8 cellular contexts compared by ENCODE assay signal in genomic region chr22:42688241-42688913, GRCh38. TPM values are rescaled to one million over a fixed set of nuclear protein-coding genes. Genes with fewer than 3 reads are reported as not detected.
DNase-seq lines count a peak whose midpoint lies in the region; ATAC-seq, FAIRE-seq and TF ChIP-seq lines count a peak whose summit lies in the region.

No MANE protein-coding gene starts in this region.

- intact Hi-C loops in K562 (cut with micrococcal nuclease) = no loop called here

- no peak overlapping the region for H3K9ac ChIP-seq in K562 (ENCODE audit: insufficient read depth in 1 of 2, low read depth in 2 of 2, low read length in 2 of 2)

- H4K20me1 ChIP-seq in K562 (replicated peaks; ENCODE audit: control insufficient read depth, insufficient read depth, low read length) = no peaks in the 10 kb centered on the region

- peak; percentile 78 for ATAC-seq in K562
- no peak for ATAC-seq in HG02973 (IDR thresholded peaks at IDR 0.05; ENCODE audit: unreplicated experiment)
- no peak for ATAC-seq in HG02798 (IDR thresholded peaks at IDR 0.05; ENCODE audit: poor library complexity, unreplicated experiment)

- H3K27me3 ChIP-seq in K562 (ENCODE audit: control insufficient read depth in 2 of 2, insufficient read depth in 2 of 2, low read length in 2 of 2) (peaks cover 0 to 9% of the 10 kb centered on the region in 2 experiments; a peak in 2 of 5 replicates), small intestine (ENCODE audit: control insufficient read depth in 2 of 2, insufficient read depth in 2 of 2, low read length in 2 of 2) (no peaks in the 10 kb centered on the region)

- CTCF ChIA-PET in K562 (lab: Yijun Ruan, JAX; ENCODE audit: low intra/inter-chr PET ratio) = no interaction called here

- H3K79me2 ChIP-seq in K562 (ENCODE audit: control insufficient read depth, insufficient read depth, low read length) = no peaks in the 10 kb centered on the region

- 2% methylated on average over 13 of the region's 19 CpGs for WGBS in K562 (ENCODE audit: insufficient coverage, low coverage, missing lambda C conversion rate)
- 14 to 26% (median 26%) methylated on average over 19 of the region's 19 CpGs for WGBS in small intestine, 3 donors

- DNase-seq in COLO829 (ENCODE audit: low spot score) = peak; percentile 86
- DNase-seq in NCI-H2081 (lab: John Stamatoyannopoulos, UW) = peak; percentile 62 to 66
- peak; percentile 27 to 45 (median 38) for DNase-seq in K562 (ENCODE audit: extremely low read depth in 1 of 4, low spot score in 3 of 4)
- DNase-seq in iPS-NIHi7 (ENCODE audit: extremely low spot score) = peak; percentile 78
- DNase-seq in small intestine = peak; percentile 44
- DNase-seq in AML-193 (lab: John Stamatoyannopoulos, UW) = no peak

- H3K36me3 ChIP-seq in K562 (ENCODE audit: control insufficient read depth, insufficient read depth, low read length) (no peaks in the 10 kb centered on the region), small intestine (ENCODE audit: control insufficient read depth in 2 of 2, insufficient read depth in 2 of 2, low read length in 2 of 2) (no peaks in the 10 kb centered on the region)

- TF ChIP-seq EP300 in K562 (IDR thresholded peaks at IDR 0.05; ENCODE audit: low read length) = no peak

- H3K4me3 ChIP-seq in K562 = no peak overlapping the region
- no peak overlapping the region for H3K4me3 ChIP-seq in small intestine (ENCODE audit: low read depth in 1 of 2, low read length in 2 of 2)

- 0 out of 2 replicates have a peak overlapping the region, but pooled peaks have one; percentile 18 for H3K4me2 ChIP-seq in K562 (ENCODE audit: insufficient read depth, low read length)

- H3K4me1 ChIP-seq in K562 (replicated peaks in 1 of 2; ENCODE audit: control insufficient read depth in 2 of 2, insufficient read depth in 2 of 2, low read length in 2 of 2) (peaks cover 8 to 25% of the 10 kb centered on the region in 2 experiments; a peak in 3 of 5 replicates), small intestine (ENCODE audit: control insufficient read depth in 2 of 2, insufficient read depth in 1 of 2, low read depth in 1 of 2, low read length in 1 of 2) (peaks cover 2 to 11% of the 10 kb centered on the region in 2 donors)

- in situ Hi-C loops in K562 (cut with MboI) = no loop called here

- TF ChIP-seq POLR2A in K562 (conservative IDR thresholded peaks at IDR 0.05) = no peak

- no TSS peak for BruUV-seq in K562 (replicated peaks; lab: Mats Ljungman, UMichigan)

- H3K9me1 ChIP-seq in K562 (ENCODE audit: control insufficient read depth, insufficient read depth, low read length) = no peaks in the 10 kb centered on the region

- TF ChIP-seq RAD21 in K562 (CRISPR knock-in tag; conservative IDR thresholded peaks at IDR 0.05 in 1 of 2, IDR thresholded peaks at IDR 0.05 in 1 of 2) = no peak

- POLR2A ChIA-PET in K562 (lab: Yijun Ruan, JAX) = no interaction called here

- TF ChIP-seq CTCF in K562 (IDR thresholded peaks at IDR 0.05 in 2 of 3, conservative IDR thresholded peaks at IDR 0.05 in 1 of 3; ENCODE audit: insufficient read depth in 2 of 3, low read depth in 1 of 3, low read length in 3 of 3) = no peak

- H3K9me3 ChIP-seq in K562 (replicated peaks; ENCODE audit: control insufficient read depth, insufficient read depth, low read depth, low read length) = no peaks in the 10 kb centered on the region
- H3K9me3 ChIP-seq in small intestine (ENCODE audit: control insufficient read depth, low read depth) = no peaks in the 10 kb centered on the region

- H3K27ac ChIP-seq in K562 (ENCODE audit: extremely low read depth, low read depth, low read length) (no peak overlapping the region), small intestine (ENCODE audit: low read depth in 1 of 2, low read length in 1 of 2) (peak overlapping the region in 1 of 2 donors; percentile 80)

- FAIRE-seq in K562 (lab: Jason Lieb, UNC) (no peak), small intestine (lab: Jason Lieb, UNC) (no peak)

- peak overlapping the region; percentile 55; the same call in 1 of the 2 replicates for H2AFZ ChIP-seq in K562 (ENCODE audit: low read depth, low read length)

RNA-seq across cellular contexts. Expression of gene A4GALT, which starts 32.3 kb away (rescaled TPM):
- total RNA-seq in K562 (2011; cell fraction: chromatin; rRNA removed; ENCODE audit: low replicate concordance) = 1.2 TPM in 1 of 2 replicates, not detected in the other
- total RNA-seq in K562 (2011; cell fraction: nucleolus; rRNA removed) = 1.0 TPM in 1 of 2 replicates, not detected in the other
- not detected in 2 replicates for total RNA-seq in K562 (2011; cell fraction: nucleoplasm; rRNA removed)
- total RNA-seq in K562 (2014; rRNA removed) (not detected in 2 replicates), K562 (2014; rRNA removed; fragmentation: Illumina TruSeq; extraction: Trizol) (not detected in 2 replicates), K562 (2015; rRNA removed; fragmentation: Illumina TruSeq; extraction: Trizol) (not detected in 2 replicates), K562 (2021) (0.11 TPM in 1 of 2 replicates, not detected in the other)
- polyA plus RNA-seq in K562 (2011; rRNA removed) (0.07 and 0.27 TPM in 2 replicates), K562 (2014; fragmentation: Illumina TruSeq; extraction: Trizol) (not detected in 2 replicates), K562 (2014; fragmentation: Nextera tagmentation; extraction: Ambion mirVana) (not detected), K562 (2014; rRNA removed) (not detected in 2 replicates), small intestine (10 to 100 TPM in 1 of 3 donors, 1 to 10 TPM in 2; 1.1 to 23.0 (median 3.2) TPM)
- 0.21 and 0.58 TPM in 2 replicates for polyA plus RNA-seq in K562 (2011; cell fraction: cytosol; rRNA removed)
- 0.06 and 0.17 TPM in 2 replicates for polyA plus RNA-seq in K562 (2011; cell fraction: nucleus; rRNA removed)
- polyA plus RNA-seq in K562 (2012) = not detected in 2 replicates
- 0.09 TPM in 1 of 2 replicates, not detected in the other for polyA minus RNA-seq in K562 (2011; rRNA and poly(A)+ RNA removed)
- polyA minus RNA-seq in K562 (2011; cell fraction: cytosol; rRNA and poly(A)+ RNA removed) = not detected in 2 replicates
- 0.11 and 0.40 TPM in 2 replicates for polyA minus RNA-seq in K562 (2011; cell fraction: nucleus; rRNA and poly(A)+ RNA removed)

RNA-seq across cellular contexts. Expression of gene CYB5R3, which starts 39.2 kb away (rescaled TPM):
- 13.9 and 37.9 TPM in 2 replicates for total RNA-seq in K562 (2011; cell fraction: chromatin; rRNA removed; ENCODE audit: low replicate concordance)
- 38.5 and 38.7 TPM in 2 replicates for total RNA-seq in K562 (2011; cell fraction: nucleolus; rRNA removed)
- total RNA-seq in K562 (2011; cell fraction: nucleoplasm; rRNA removed) = 25.3 and 37.0 TPM in 2 replicates
- total RNA-seq in K562 (2014; rRNA removed) (28.7 and 43.2 TPM in 2 replicates), K562 (2014; rRNA removed; fragmentation: Illumina TruSeq; extraction: Trizol) (10.9 and 13.5 TPM in 2 replicates), K562 (2015; rRNA removed; fragmentation: Illumina TruSeq; extraction: Trizol) (20.0 and 21.0 TPM in 2 replicates), K562 (2021) (66.7 and 66.8 TPM in 2 replicates)
- polyA plus RNA-seq in K562 (2011; rRNA removed) (23.4 and 60.3 TPM in 2 replicates), K562 (2014; fragmentation: Illumina TruSeq; extraction: Trizol) (59.2 and 83.9 TPM in 2 replicates), K562 (2014; fragmentation: Nextera tagmentation; extraction: Ambion mirVana) (1 to 10 TPM; 1.4 to 3.9 TPM), K562 (2014; rRNA removed) (37.6 and 45.0 TPM in 2 replicates), small intestine (100 to 1,000 TPM in 2 of 3 donors, 10 to 100 TPM in 1; 70.0 to 136 (median 101) TPM)
- polyA plus RNA-seq in K562 (2011; cell fraction: cytosol; rRNA removed) = 41.8 and 76.5 TPM in 2 replicates
- 21.3 and 28.1 TPM in 2 replicates for polyA plus RNA-seq in K562 (2011; cell fraction: nucleus; rRNA removed)
- polyA plus RNA-seq in K562 (2012) = 46.5 and 68.5 TPM in 2 replicates
- polyA minus RNA-seq in K562 (2011; rRNA and poly(A)+ RNA removed) = 21.7 and 21.8 TPM in 2 replicates
- polyA minus RNA-seq in K562 (2011; cell fraction: cytosol; rRNA and poly(A)+ RNA removed) = 30.6 and 64.6 TPM in 2 replicates
- polyA minus RNA-seq in K562 (2011; cell fraction: nucleus; rRNA and poly(A)+ RNA removed) = 7.7 and 11.7 TPM in 2 replicates

RNA-seq across cellular contexts. Expression of gene ATP5MGL, which starts 48.0 kb away (rescaled TPM):
- 8.4 and 14.5 TPM in 2 replicates for total RNA-seq in K562 (2011; cell fraction: chromatin; rRNA removed; ENCODE audit: low replicate concordance)
- total RNA-seq in K562 (2011; cell fraction: nucleolus; rRNA removed) = 6.3 and 6.8 TPM in 2 replicates
- total RNA-seq in K562 (2011; cell fraction: nucleoplasm; rRNA removed) = 8.3 and 17.9 TPM in 2 replicates
- not detected in 2 replicates for total RNA-seq in K562 (2014; rRNA removed)
- total RNA-seq in K562 (2014; rRNA removed; fragmentation: Illumina TruSeq; extraction: Trizol) = 0.25 and 0.41 TPM in 2 replicates
- 0.25 and 0.38 TPM in 2 replicates for total RNA-seq in K562 (2015; rRNA removed; fragmentation: Illumina TruSeq; extraction: Trizol)
- total RNA-seq in K562 (2021) = 0.31 and 0.35 TPM in 2 replicates
- 0.17 TPM in 1 of 2 replicates, not detected in the other for polyA plus RNA-seq in K562 (2011; rRNA removed)
- 0.12 TPM in 1 of 2 replicates, not detected in the other for polyA plus RNA-seq in K562 (2011; cell fraction: cytosol; rRNA removed)
- polyA plus RNA-seq in K562 (2011; cell fraction: nucleus; rRNA removed) = 0.36 and 0.37 TPM in 2 replicates
- polyA plus RNA-seq in K562 (2012) = not detected in 2 replicates
- not detected in 2 replicates for polyA plus RNA-seq in K562 (2014; fragmentation: Illumina TruSeq; extraction: Trizol)
- under 1 TPM; 0.13 to 0.34 TPM for polyA plus RNA-seq in K562 (2014; fragmentation: Nextera tagmentation; extraction: Ambion mirVana)
- polyA plus RNA-seq in K562 (2014; rRNA removed) = 0.09 TPM in 1 of 2 replicates, not detected in the other
- polyA minus RNA-seq in K562 (2011; rRNA and poly(A)+ RNA removed) = 0.74 and 1.0 TPM in 2 replicates
- not detected in 2 replicates for polyA minus RNA-seq in K562 (2011; cell fraction: cytosol; rRNA and poly(A)+ RNA removed)
- 0.44 and 0.67 TPM in 2 replicates for polyA minus RNA-seq in K562 (2011; cell fraction: nucleus; rRNA and poly(A)+ RNA removed)
- under 1 TPM in 1 of 3 donors, not detected in 2; 0.10 TPM for polyA plus RNA-seq in small intestine

Comparison
In these comparisons a context has a peak if more than half of its experiments do, and no peak if none do; other contexts are left out.
1. DNase-seq: peak in COLO829 (single experiment), NCI-H2081 (2 of 2), K562 (4 of 4), iPS-NIHi7 (single experiment) and small intestine (single experiment); none in AML-193 (0 of 2).